In genomic region chr1:2878591-2878990, GRCh38 we compare ENCODE assay signal across 32 cellular contexts.
DNase-seq lines count a peak whose midpoint lies in the region; ATAC-seq, FAIRE-seq and TF ChIP-seq lines count a peak whose summit lies in the region.
"Had no signal": no experiment of that assay in that cellular context is flagged by ENCODE, and none has a peak within 500 bp of the region (broad histone marks: within the 10 kb centered on the region; RNA-seq: fewer than 3 reads in every experiment).

No MANE protein-coding gene starts in this region.

- no peak overlapping the region for H2BK20ac ChIP-seq in H1 (ENCODE audit: low read length)

- H3K9ac ChIP-seq in H1 (replicated peaks in 1 of 4; ENCODE audit: extremely low read depth in 1 of 4, low read depth in 3 of 4, low read length in 3 of 4) (no peak overlapping the region), neuronal stem cell (ENCODE audit: low read depth, low read length, poor library complexity) (no peak overlapping the region)
- H3K9ac ChIP-seq: BLaER1 had no signal

- H2BK12ac ChIP-seq in H1 (ENCODE audit: low read depth, low read length) (no peak overlapping the region), neuronal stem cell (ENCODE audit: low read length) (no peak overlapping the region)

- TF ChIP-seq CTCF in H1 (IDR thresholded peaks at IDR 0.05; ENCODE audit: control extremely low read depth in 1 of 3, insufficient read depth in 1 of 3, low read depth in 1 of 3, low read length in 3 of 3), result no peak

- H4K91ac ChIP-seq in H1 (replicated peaks; ENCODE audit: insufficient read length, low read length), result no peak overlapping the region
- no peak overlapping the region for H4K91ac ChIP-seq in neuronal stem cell (ENCODE audit: low read depth, low read length, poor library complexity)

- H3K27ac ChIP-seq in H1 (ENCODE audit: low read depth, low read length), result no peak overlapping the region
- no peak overlapping the region for H3K27ac ChIP-seq in neuronal stem cell (replicated peaks; ENCODE audit: low read length)
- H3K27ac ChIP-seq: 22Rv1; A549; BLaER1; BLaER1 treated with 17β-estradiol and CSF1 and Interleukin-3, amounts not matched to agents 10 nM and 100 nM; C4-2B had no signal

- H2BK120ac ChIP-seq in H1 (replicated peaks; ENCODE audit: low read depth, low read length) (no peak overlapping the region), neuronal stem cell (ENCODE audit: low read depth, low read length) (no peak overlapping the region)

- no peaks in the 10 kb centered on the region for H3K79me2 ChIP-seq in H1 (ENCODE audit: control insufficient read depth in 1 of 2, insufficient read depth in 2 of 2, low read length in 2 of 2)

- H2AK5ac ChIP-seq in H1 (ENCODE audit: low read depth, low read length) (no peak overlapping the region), neuronal stem cell (ENCODE audit: low read depth, low read length) (peak overlapping the region; percentile 63)

- 0 out of 2 replicates have a peak overlapping the region, but pooled peaks have one; percentile 51 for H4K8ac ChIP-seq in H1 (ENCODE audit: extremely low read depth, insufficient read depth, low read length)
- H4K8ac ChIP-seq in neuronal stem cell (ENCODE audit: low read depth, low read length), result no peak overlapping the region

- no peak for ATAC-seq in HG02759 (IDR thresholded peaks at IDR 0.05; ENCODE audit: unreplicated experiment)
- ATAC-seq: A549; CD8-positive, alpha-beta T cell had no signal

- H3K36me3 ChIP-seq in H1 (ENCODE audit: control insufficient read depth in 2 of 4, insufficient read depth in 4 of 4, low read length in 3 of 4) (no peaks in the 10 kb centered on the region; a peak in 1 of 8 replicates), neuronal stem cell (replicated peaks in 1 of 2; ENCODE audit: control insufficient read depth in 2 of 2, insufficient read depth in 2 of 2, low read length in 2 of 2) (no peaks in the 10 kb centered on the region)
- H3K36me3 ChIP-seq: BE2C; BLaER1; BLaER1 treated with 17β-estradiol and CSF1 and Interleukin-3, amounts not matched to agents 10 nM and 100 nM had no signal

- H3K23ac ChIP-seq in H1 (ENCODE audit: insufficient read length) (no peak overlapping the region), neuronal stem cell (ENCODE audit: low read depth, low read length, poor library complexity) (peak overlapping the region; percentile 20)

- no peaks in the 10 kb centered on the region; a peak in 1 of 7 replicates for H3K4me1 ChIP-seq in H1 (replicated peaks in 1 of 4; ENCODE audit: control insufficient read depth in 3 of 4, insufficient read depth in 4 of 4, low read length in 3 of 4)
- H3K4me1 ChIP-seq in neuronal stem cell (ENCODE audit: control insufficient read depth in 2 of 2, insufficient read depth in 1 of 2, low read depth in 1 of 2, low read length in 2 of 2), result no peaks in the 10 kb centered on the region
- H3K4me1 ChIP-seq: A549, BE2C, Caco-2 had no signal

- H3K14ac ChIP-seq in H1 (ENCODE audit: insufficient read length), result no peak overlapping the region
- peak overlapping the region; percentile 3 for H3K14ac ChIP-seq in neuronal stem cell (ENCODE audit: low read length)

- no peak overlapping the region for H4K5ac ChIP-seq in H1 (ENCODE audit: insufficient read length, low read depth, low read length)

- TF ChIP-seq RAD21 in H1 (IDR thresholded peaks at IDR 0.05 in 1 of 2, conservative IDR thresholded peaks at IDR 0.05 in 1 of 2; ENCODE audit: low read depth in 2 of 2, low read length in 2 of 2), result no peak

- H3K18ac ChIP-seq in H1 (ENCODE audit: extremely low read depth, low read length), result no peak overlapping the region
- peak overlapping the region; percentile 44 for H3K18ac ChIP-seq in neuronal stem cell (ENCODE audit: low read length)

- H2BK15ac ChIP-seq in H1 (ENCODE audit: low read length), result no peak overlapping the region
- no peak overlapping the region for H2BK15ac ChIP-seq in neuronal stem cell (ENCODE audit: low read length)

- POLR2A ChIA-PET in H1 (lab: Charles Lee; ENCODE audit: partially characterized antibody), result no interaction called here

- H3K4ac ChIP-seq in H1 (replicated peaks; ENCODE audit: insufficient read length, low read depth, low read length) (no peak overlapping the region), neuronal stem cell (ENCODE audit: low read length) (no peak overlapping the region)

- 97% methylated on average over 11 of the region's 14 CpGs; no CpG with 5 or more reads in 1 of the 2 experiments for WGBS in H1 (ENCODE audit: extremely low coverage in 1 of 2, insufficient coverage in 1 of 2, insufficient read length in 1 of 2, insufficient replicate concordance in 2 of 2, low coverage in 1 of 2, low lambda C conversion rate in 2 of 2, missing lambda C conversion rate in 1 of 2), 2 experiments
- whole genome bisulfite sequencing in neuronal stem cell (ENCODE audit: extremely low coverage in 2 of 2, insufficient read length in 2 of 2, insufficient replicate concordance in 1 of 2), 2 donors, result no CpG with 5 or more reads among the region's 14 CpGs

- no peak for DNase-seq in H1 (ENCODE audit: low read depth in 1 of 2, low spot score in 2 of 2)
- peak; percentile 71 for DNase-seq in left kidney (ENCODE audit: low read depth, low spot score)
- DNase-seq in neuronal stem cell (ENCODE audit: low spot score), result no peak
- no peak for DNase-seq in DMS153 (lab: John Stamatoyannopoulos, UW)
- no peak for DNase-seq in HUDEP-2 (lab: John Stamatoyannopoulos, UW; ENCODE audit: unreplicated experiment in 76 of 76)
- DNase-seq: 8988T; ACHN; AML-193; BE2C; C1 segment of cervical spinal cord; Caco-2; Calu3; CD4-positive, alpha-beta memory T cell; CD4-positive, alpha-beta T cell; CD4-positive, CD25-positive, alpha-beta regulatory T cell; CD8-positive, alpha-beta memory T cell; CD8-positive, alpha-beta T cell; COR-L47; DMS 273 treated with DMSO at 0.1 percent for 48 hours; DMS53; DMS79; DMS79 treated with DMSO at 0.1 percent for 48 hours; DND-41; EL had no signal

- no peaks in the 10 kb centered on the region for H4K20me1 ChIP-seq in H1 (replicated peaks in 1 of 2; ENCODE audit: control insufficient read depth in 1 of 2, insufficient read depth in 2 of 2, low read length in 2 of 2)

- H3K9me3 ChIP-seq in H1 (ENCODE audit: insufficient read depth in 2 of 2, low read depth in 1 of 2, low read length in 1 of 2) (peaks cover 79 to 100% of the 10 kb centered on the region in 2 experiments), neuronal stem cell (replicated peaks in 1 of 2; ENCODE audit: control insufficient read depth in 2 of 2, insufficient read depth in 1 of 2, low read depth in 1 of 2, low read length in 2 of 2) (peaks cover 0 to 3% of the 10 kb centered on the region in 2 donors)
- H3K9me3 ChIP-seq: A549; BE2C; BLaER1; BLaER1 treated with 17β-estradiol and CSF1 and Interleukin-3, amounts not matched to agents 10 nM and 100 nM; Caco-2 had no signal

- H3K4me3 ChIP-seq in H1 (ENCODE audit: extremely low read depth in 1 of 4, insufficient read depth in 2 of 4, low read depth in 3 of 4, low read length in 4 of 4) (no peak overlapping the region), neuronal stem cell (ENCODE audit: low read length in 2 of 2) (no peak overlapping the region)
- H3K4me3 ChIP-seq: A549; BLaER1; BLaER1 treated with 17β-estradiol and CSF1 and Interleukin-3, amounts not matched to agents 10 nM and 100 nM had no signal

- no peaks in the 10 kb centered on the region for H3K23me2 ChIP-seq in H1 (ENCODE audit: low read depth, low read length)

- H3K4me2 ChIP-seq in H1 (ENCODE audit: insufficient read depth in 1 of 2, low read depth in 2 of 2, low read length in 2 of 2), result no peak overlapping the region
- H3K4me2 ChIP-seq in neuronal stem cell (ENCODE audit: insufficient read depth, low read length, poor library complexity, severe bottlenecking), result no peak overlapping the region
- H3K4me2 ChIP-seq: A549, BLaER1 had no signal

- H3K56ac ChIP-seq in H1 (replicated peaks; ENCODE audit: insufficient read length, low read depth, low read length), result no peak overlapping the region

- H3K79me1 ChIP-seq in H1 (ENCODE audit: low read depth, low read length) (no peaks in the 10 kb centered on the region), neuronal stem cell (ENCODE audit: low read depth, low read length) (no peaks in the 10 kb centered on the region)

- H2BK5ac ChIP-seq in H1 (ENCODE audit: low read depth, low read length) (no peak overlapping the region), neuronal stem cell (ENCODE audit: low read length) (peak overlapping the region; percentile 53)

- no peak for TF ChIP-seq EP300 in H1 (IDR thresholded peaks at IDR 0.05; ENCODE audit: borderline replicate concordance in 1 of 2, low read depth in 2 of 2, low read length in 2 of 2)

- H2AFZ ChIP-seq in H1 (ENCODE audit: low read length) (no peak overlapping the region), neuronal stem cell (ENCODE audit: low read length) (no peak overlapping the region)

- H3K27me3 ChIP-seq in H1 (replicated peaks in 1 of 4; ENCODE audit: control insufficient read depth in 3 of 4, extremely low read depth in 1 of 4, insufficient read depth in 3 of 4, low read length in 3 of 4) (no peaks in the 10 kb centered on the region), neuronal stem cell (ENCODE audit: control insufficient read depth in 3 of 3, insufficient read depth in 3 of 3, low read depth in 1 of 3, low read length in 3 of 3) (peaks cover 0 to 74% (median 0%) of the 10 kb centered on the region in 3 experiments)

- FAIRE-seq in H1 (lab: Jason Lieb, UNC), result no peak
- FAIRE-seq: A204.1, A549, D721Med had no signal

- no peak for TF ChIP-seq POLR2A in H1 (IDR thresholded peaks at IDR 0.05; ENCODE audit: control extremely low read depth in 1 of 2, low read depth in 2 of 2, low read length in 2 of 2)

- CTCF ChIA-PET in H1 (lab: Charles Lee; ENCODE audit: partially characterized antibody), result no interaction called here

TF ChIP-seq in H1, 55 proteins besides CTCF, POLR2A, EP300 and RAD21 (continues in another document):
- TF ChIP-seq POU5F1 (IDR thresholded peaks at IDR 0.05; ENCODE audit: low read depth, low read length) (no peak), CHD1 (IDR thresholded peaks at IDR 0.05; ENCODE audit: low read depth, low read length) (no peak)
